Comparison of ENCODE assay signal across 9 cellular contexts in genomic region chr2:222707689-222708273, GRCh38. TPM values are rescaled to one million over a fixed set of nuclear protein-coding genes. Genes with fewer than 3 reads are reported as not detected.
A peak's percentile ranks its signal among the peaks of the same experiment; 100 is the strongest.
DNase-seq lines count a peak whose midpoint lies in the region; ATAC-seq, FAIRE-seq and TF ChIP-seq lines count a peak whose summit lies in the region.
"Had no signal": no experiment of that assay in that cellular context is flagged by ENCODE, and none has a peak within 500 bp of the region (broad histone marks: within the 10 kb centered on the region; RNA-seq: fewer than 3 reads in every experiment).

No MANE protein-coding gene starts in this region.

- no peaks in the 10 kb centered on the region for H3K27me3 ChIP-seq in K562 (ENCODE audit: control insufficient read depth in 2 of 2, insufficient read depth in 2 of 2, low read length in 2 of 2)
- no peaks in the 10 kb centered on the region for H3K27me3 ChIP-seq in esophagus muscularis mucosa

- WGBS in K562 (ENCODE audit: insufficient coverage, low coverage, missing lambda C conversion rate): 17% methylated on average over 7 of the region's 10 CpGs
- WGBS in esophagus muscularis mucosa: 59% methylated on average over 10 of the region's 10 CpGs

- H4K20me1 ChIP-seq in K562 (replicated peaks; ENCODE audit: control insufficient read depth, insufficient read depth, low read length): no peaks in the 10 kb centered on the region

- H3K4me3 ChIP-seq in K562 (no peak overlapping the region), esophagus muscularis mucosa (no peak overlapping the region)

- TF ChIP-seq POLR2A in K562 (conservative IDR thresholded peaks at IDR 0.05) (no peak), esophagus muscularis mucosa (IDR thresholded peaks at IDR 0.05; ENCODE audit: low read depth) (no peak)

- no peaks in the 10 kb centered on the region for H3K9me3 Mint-ChIP-seq in activated T-helper 1 cell treated with anti-CD3 and anti-CD28 coated beads, Interleukin-12 subunit alpha, Interleukin-12 subunit beta, Interleukin-2, Interleukin-4 antibody, amounts not matched to agents 30 ng/mL and 10 ng/mL and 1 ng/mL, durations not matched to agents 14 hours and 24 hours and 36 hours

- H3K4me1 ChIP-seq in K562 (replicated peaks in 1 of 2; ENCODE audit: control insufficient read depth in 2 of 2, insufficient read depth in 2 of 2, low read length in 2 of 2) (no peaks in the 10 kb centered on the region; a peak in 2 of 5 replicates), esophagus muscularis mucosa (peaks cover 14 to 44% (median 40%) of the 10 kb centered on the region in 4 donors)

- no peaks in the 10 kb centered on the region for H3K79me2 ChIP-seq in K562 (ENCODE audit: control insufficient read depth, insufficient read depth, low read length)

- no peaks in the 10 kb centered on the region for H3K9me1 ChIP-seq in K562 (ENCODE audit: control insufficient read depth, insufficient read depth, low read length)

- H3K27ac Mint-ChIP-seq in activated T-helper 1 cell treated with anti-CD3 and anti-CD28 coated beads, Interleukin-12 subunit alpha, Interleukin-12 subunit beta, Interleukin-2, Interleukin-4 antibody, amounts not matched to agents 30 ng/mL and 10 ng/mL and 1 ng/mL, durations not matched to agents 14 hours and 24 hours and 36 hours: no peak overlapping the region

- TF ChIP-seq CTCF in K562 (IDR thresholded peaks at IDR 0.05 in 2 of 3, conservative IDR thresholded peaks at IDR 0.05 in 1 of 3; ENCODE audit: insufficient read depth in 2 of 3, low read depth in 1 of 3, low read length in 3 of 3) (no peak), esophagus muscularis mucosa (IDR thresholded peaks at IDR 0.05) (no peak)

- no peaks in the 10 kb centered on the region for H3K36me3 ChIP-seq in K562 (ENCODE audit: control insufficient read depth, insufficient read depth, low read length)
- H3K36me3 ChIP-seq in esophagus muscularis mucosa: no peaks in the 10 kb centered on the region

- H3K9me3 ChIP-seq in K562 (replicated peaks; ENCODE audit: control insufficient read depth, insufficient read depth, low read depth, low read length) (no peaks in the 10 kb centered on the region), esophagus muscularis mucosa (no peaks in the 10 kb centered on the region)

- H3K27me3 Mint-ChIP-seq in activated T-helper 1 cell treated with anti-CD3 and anti-CD28 coated beads, Interleukin-12 subunit alpha, Interleukin-12 subunit beta, Interleukin-2, Interleukin-4 antibody, amounts not matched to agents 30 ng/mL and 10 ng/mL and 1 ng/mL, durations not matched to agents 14 hours and 24 hours and 36 hours (ENCODE audit: insufficient read depth): peaks cover 30% of the 10 kb centered on the region

- no peak for FAIRE-seq in K562 (lab: Jason Lieb, UNC)
- no peak for FAIRE-seq in frontal cortex (lab: Jason Lieb, UNC)

- TF ChIP-seq RAD21 in K562 (CRISPR knock-in tag; conservative IDR thresholded peaks at IDR 0.05 in 1 of 2, IDR thresholded peaks at IDR 0.05 in 1 of 2): no peak

- TF ChIP-seq EP300 in K562 (IDR thresholded peaks at IDR 0.05; ENCODE audit: low read length) (no peak), esophagus muscularis mucosa (IDR thresholded peaks at IDR 0.05) (no peak)

- H3K9ac ChIP-seq in K562 (ENCODE audit: insufficient read depth in 1 of 2, low read depth in 2 of 2, low read length in 2 of 2): no peak overlapping the region

- POLR2A ChIA-PET in K562 (lab: Yijun Ruan, JAX): interaction anchor here (1.0 kb wide), 1 partner anchor 168 kb away, joined by 3 read pairs; no protein-coding TSS in a partner anchor

- no TSS peak for BruUV-seq in K562 (replicated peaks; lab: Mats Ljungman, UMichigan)

- intact Hi-C loops in K562 (cut with micrococcal nuclease): loop anchor here (1.0 to 5.0 kb wide), 2 partner anchors 90 to 196 kb away; no protein-coding TSS in a partner anchor
- intact Hi-C loops in activated T-helper 1 cell treated with anti-CD3 and anti-CD28 coated beads, Interleukin-12 subunit alpha, Interleukin-12 subunit beta, Interleukin-2, Interleukin-4 antibody, amounts not matched to agents 30 ng/mL and 10 ng/mL and 1 ng/mL, durations not matched to agents 14 hours and 24 hours and 36 hours (cut with micrococcal nuclease): loop anchor here (1.0 to 2.0 kb wide), 6 partner anchors 17 to 232 kb away; partner anchors contain the start of gene ACSL3
- intact Hi-C loops in esophagus muscularis mucosa (cut with DNase I): loop anchor here (5.0 kb wide), 3 partner anchors 90 to 195 kb away; partner anchors contain the start of gene ACSL3

- H3K27ac ChIP-seq in K562 (ENCODE audit: extremely low read depth, low read depth, low read length) (no peak overlapping the region), esophagus muscularis mucosa (replicated peaks in 1 of 4) (no peak overlapping the region)

- no peak overlapping the region; the same call in none of the 2 replicates for H3K4me2 ChIP-seq in K562 (ENCODE audit: insufficient read depth, low read length)

- no peaks in the 10 kb centered on the region for H3K36me3 Mint-ChIP-seq in activated T-helper 1 cell treated with anti-CD3 and anti-CD28 coated beads, Interleukin-12 subunit alpha, Interleukin-12 subunit beta, Interleukin-2, Interleukin-4 antibody, amounts not matched to agents 30 ng/mL and 10 ng/mL and 1 ng/mL, durations not matched to agents 14 hours and 24 hours and 36 hours (ENCODE audit: low read depth)

- DNase-seq in K562 (ENCODE audit: extremely low read depth in 1 of 4, low spot score in 3 of 4) (no peak), renal cortical epithelial cell (ENCODE audit: low read depth) (peak; percentile 54), frontal cortex (ENCODE audit: low spot score in 2 of 2) (no peak), esophagus muscularis mucosa (ENCODE audit: extremely low spot score) (no peak)
- DNase-seq in activated T-helper 1 cell treated with anti-CD3 and anti-CD28 coated beads, Interleukin-12 subunit alpha, Interleukin-12 subunit beta, Interleukin-2, Interleukin-4 antibody, amounts not matched to agents 30 ng/mL and 10 ng/mL and 1 ng/mL, durations not matched to agents 14 hours and 24 hours and 36 hours (ENCODE audit: low spot score): no peak

- in situ Hi-C loops in K562 (cut with MboI): no loop called here

- no peak overlapping the region for H3K4me3 Mint-ChIP-seq in activated T-helper 1 cell treated with anti-CD3 and anti-CD28 coated beads, Interleukin-12 subunit alpha, Interleukin-12 subunit beta, Interleukin-2, Interleukin-4 antibody, amounts not matched to agents 30 ng/mL and 10 ng/mL and 1 ng/mL, durations not matched to agents 14 hours and 24 hours and 36 hours

- peak overlapping the region; percentile 67 for H2AFZ ChIP-seq in K562 (ENCODE audit: low read depth, low read length)

- H3K4me1 Mint-ChIP-seq in activated T-helper 1 cell treated with anti-CD3 and anti-CD28 coated beads, Interleukin-12 subunit alpha, Interleukin-12 subunit beta, Interleukin-2, Interleukin-4 antibody, amounts not matched to agents 30 ng/mL and 10 ng/mL and 1 ng/mL, durations not matched to agents 14 hours and 24 hours and 36 hours (ENCODE audit: low read depth): peaks cover 11% of the 10 kb centered on the region

- CTCF ChIA-PET in K562 (lab: Yijun Ruan, JAX; ENCODE audit: low intra/inter-chr PET ratio): interaction anchor here (0.6 to 1.7 kb wide), 4 partner anchors 154 to 232 kb away, joined by 3 to 10 read pairs (median 4); partner anchors contain the start of gene ACSL3

- ATAC-seq in GM18870 (IDR thresholded peaks at IDR 0.05; ENCODE audit: unreplicated experiment): peak; percentile 53
- peak; percentile 53 for ATAC-seq in HG03442 (IDR thresholded peaks at IDR 0.05; ENCODE audit: unreplicated experiment)
- no peak for ATAC-seq in K562
- no peak for ATAC-seq in HG03025 (IDR thresholded peaks at IDR 0.05; ENCODE audit: low FRiP score, unreplicated experiment)

RNA-seq across cellular contexts. Expression of gene MOGAT1, which starts 36.3 kb away (rescaled TPM):
- total RNA-seq in K562 (2011; cell fraction: chromatin; rRNA removed; ENCODE audit: low replicate concordance): not detected in 2 replicates
- not detected in 2 replicates for total RNA-seq in K562 (2011; cell fraction: nucleolus; rRNA removed)
- not detected in 2 replicates for total RNA-seq in K562 (2011; cell fraction: nucleoplasm; rRNA removed)
- total RNA-seq in K562 (2014; rRNA removed) (not detected in 2 replicates), K562 (2014; rRNA removed; fragmentation: Illumina TruSeq; extraction: Trizol) (not detected in 2 replicates), K562 (2015; rRNA removed; fragmentation: Illumina TruSeq; extraction: Trizol) (not detected in 2 replicates), K562 (2021) (not detected in 2 replicates), renal cortical epithelial cell (not detected in 2 replicates), frontal cortex (not detected), esophagus muscularis mucosa (not detected)
- polyA plus RNA-seq in K562 (2011; rRNA removed) (not detected in 2 replicates), K562 (2014; fragmentation: Illumina TruSeq; extraction: Trizol) (not detected in 2 replicates), K562 (2014; fragmentation: Nextera tagmentation; extraction: Ambion mirVana) (not detected), K562 (2014; rRNA removed) (not detected in 2 replicates)
- polyA plus RNA-seq in K562 (2011; cell fraction: cytosol; rRNA removed): not detected in 2 replicates
- polyA plus RNA-seq in K562 (2011; cell fraction: nucleus; rRNA removed): not detected in 2 replicates
- not detected in 2 replicates for polyA plus RNA-seq in K562 (2012)
- polyA minus RNA-seq in K562 (2011; rRNA and poly(A)+ RNA removed): not detected in 2 replicates
- not detected in 2 replicates for polyA minus RNA-seq in K562 (2011; cell fraction: cytosol; rRNA and poly(A)+ RNA removed)
- polyA minus RNA-seq in K562 (2011; cell fraction: nucleus; rRNA and poly(A)+ RNA removed): not detected in 2 replicates
- not detected in 2 replicates for total RNA-seq in activated T-helper 1 cell treated with anti-CD3 and anti-CD28 coated beads, Interleukin-12 subunit alpha, Interleukin-12 subunit beta, Interleukin-2, Interleukin-4 antibody, amounts not matched to agents 30 ng/mL and 10 ng/mL and 1 ng/mL, durations not matched to agents 14 hours and 24 hours and 36 hours
- polyA plus RNA-seq: thymus had no signal

RNA-seq across cellular contexts. Expression of gene FARSB, which starts 51.9 kb away (rescaled TPM):
- total RNA-seq in K562 (2011; cell fraction: chromatin; rRNA removed; ENCODE audit: low replicate concordance): 16.9 and 39.3 TPM in 2 replicates
- 8.2 and 12.2 TPM in 2 replicates for total RNA-seq in K562 (2011; cell fraction: nucleolus; rRNA removed)
- total RNA-seq in K562 (2011; cell fraction: nucleoplasm; rRNA removed): 16.1 and 23.5 TPM in 2 replicates
- total RNA-seq in K562 (2014; rRNA removed) (26.6 and 28.3 TPM in 2 replicates), K562 (2014; rRNA removed; fragmentation: Illumina TruSeq; extraction: Trizol) (55.7 and 60.7 TPM in 2 replicates), K562 (2015; rRNA removed; fragmentation: Illumina TruSeq; extraction: Trizol) (50.9 and 54.2 TPM in 2 replicates), K562 (2021) (50.5 and 52.0 TPM in 2 replicates), renal cortical epithelial cell (9.3 and 12.3 TPM in 2 replicates), frontal cortex (35.5 TPM), esophagus muscularis mucosa (10 to 100 TPM; 11.9 to 14.4 (median 12.4) TPM)
- polyA plus RNA-seq in K562 (2011; rRNA removed) (61.6 and 90.1 TPM in 2 replicates), K562 (2014; fragmentation: Illumina TruSeq; extraction: Trizol) (86.3 and 101 TPM in 2 replicates), K562 (2014; fragmentation: Nextera tagmentation; extraction: Ambion mirVana) (100 to 1,000 TPM; 152 to 171 TPM), K562 (2014; rRNA removed) (54.0 and 64.9 TPM in 2 replicates)
- 30.8 and 38.2 TPM in 2 replicates for polyA plus RNA-seq in K562 (2011; cell fraction: cytosol; rRNA removed)
- polyA plus RNA-seq in K562 (2011; cell fraction: nucleus; rRNA removed): 20.0 and 26.4 TPM in 2 replicates
- polyA plus RNA-seq in K562 (2012): 33.7 and 59.6 TPM in 2 replicates
- 70.2 and 74.0 TPM in 2 replicates for polyA minus RNA-seq in K562 (2011; rRNA and poly(A)+ RNA removed)
- polyA minus RNA-seq in K562 (2011; cell fraction: cytosol; rRNA and poly(A)+ RNA removed): 19.7 and 32.9 TPM in 2 replicates
- polyA minus RNA-seq in K562 (2011; cell fraction: nucleus; rRNA and poly(A)+ RNA removed): 13.3 and 19.4 TPM in 2 replicates
- total RNA-seq in activated T-helper 1 cell treated with anti-CD3 and anti-CD28 coated beads, Interleukin-12 subunit alpha, Interleukin-12 subunit beta, Interleukin-2, Interleukin-4 antibody, amounts not matched to agents 30 ng/mL and 10 ng/mL and 1 ng/mL, durations not matched to agents 14 hours and 24 hours and 36 hours: 48.9 and 53.4 TPM in 2 replicates

Comparison
In these comparisons a context has a peak if more than half of its experiments do, and no peak if none do; other contexts are left out.
1. ATAC-seq: peak in GM18870 (single experiment) and HG03442 (single experiment); none in K562 (single experiment) and HG03025 (single experiment).